In genomic region chr22:31630331-31631329, GRCh38 we compare ENCODE assay signal across 9 cellular contexts. TPM values are rescaled to one million over a fixed set of nuclear protein-coding genes. Genes with fewer than 3 reads are reported as not detected.
A peak's percentile ranks its signal among the peaks of the same experiment; 100 is the strongest.
DNase-seq lines count a peak whose midpoint lies in the region; ATAC-seq, FAIRE-seq and TF ChIP-seq lines count a peak whose summit lies in the region.
"Had no signal": no experiment of that assay in that cellular context is flagged by ENCODE, and none has a peak within 500 bp of the region (broad histone marks: within the 10 kb centered on the region; RNA-seq: fewer than 3 reads in every experiment).

No MANE protein-coding gene starts in this region.

- peak overlapping the region; percentile 63 to 97 (median 94) for H3K27ac Mint-ChIP-seq in CD8-positive, alpha-beta memory T cell
- H3K27ac Mint-ChIP-seq in activated naive CD8-positive, alpha-beta T cell = peak overlapping the region; percentile 91

- no peaks in the 10 kb centered on the region for H3K27me3 ChIP-seq in CD8-positive, alpha-beta memory T cell (ENCODE audit: insufficient read depth, low read length, poor library complexity, severe bottlenecking)
- H3K27me3 ChIP-seq in Karpas-422 (ENCODE audit: low read length) (no peaks in the 10 kb centered on the region), pancreas (no peaks in the 10 kb centered on the region), thyroid gland (no peaks in the 10 kb centered on the region)

- H3K36me3 ChIP-seq in CD8-positive, alpha-beta memory T cell (ENCODE audit: insufficient read depth, low read length) = no peaks in the 10 kb centered on the region
- H3K36me3 ChIP-seq in Karpas-422 (ENCODE audit: insufficient read depth, low read length) (no peaks in the 10 kb centered on the region), pancreas (no peaks in the 10 kb centered on the region), thyroid gland (no peaks in the 10 kb centered on the region)

- FAIRE-seq in pancreas (lab: Jason Lieb, UNC) = no peak
- FAIRE-seq: endometrium had no signal

- no peaks in the 10 kb centered on the region for H3K9me2 ChIP-seq in Karpas-422 (replicated peaks; ENCODE audit: insufficient read depth, low read length)

- peak; percentile 54 for ATAC-seq in GM21360 (IDR thresholded peaks at IDR 0.05; ENCODE audit: unreplicated experiment)
- ATAC-seq in Right ventricle myocardium inferior = peak; percentile 79
- peak; percentile 69 to 84 (median 78) for ATAC-seq in pancreas

- H3K4me3 Mint-ChIP-seq in CD8-positive, alpha-beta memory T cell = peak overlapping the region; percentile 84 to 95 (median 88)
- peak overlapping the region; percentile 89 for H3K4me3 Mint-ChIP-seq in activated naive CD8-positive, alpha-beta T cell

- peak in 1 of 2 donors; percentile 46 for TF ChIP-seq POLR2A in thyroid gland (IDR thresholded peaks at IDR 0.05)

- intact Hi-C loops in Right ventricle myocardium inferior (cut with DNase I) = no loop called here
- intact Hi-C loops in pancreas (cut with DNase I) = no loop called here
- intact Hi-C loops in thyroid gland (cut with DNase I) = loop anchor here (5.0 to 10.0 kb wide), 2 partner anchors 68 to 136 kb away; partner anchors contain the start of gene SFI1

- H3K4me3 ChIP-seq in CD8-positive, alpha-beta memory T cell (ENCODE audit: low read length) = peak overlapping the region; percentile 66
- H3K4me3 ChIP-seq in Karpas-422 (ENCODE audit: low read length) (peak overlapping the region; percentile 92), pancreas (peak overlapping the region; percentile 64 to 91 (median 78)), thyroid gland (replicated peaks in 1 of 3) (peak overlapping the region; percentile 59 to 88 (median 82))

- 2 to 4% methylated on average over 60 to 65 of the region's 65 CpGs for WGBS in pancreas, 2 donors
- WGBS in thyroid gland, 2 donors = 0 to 1% methylated on average over 11 to 42 of the region's 65 CpGs

- peak overlapping the region; percentile 84 for H3K4me2 ChIP-seq in Karpas-422 (ENCODE audit: low read depth, low read length, poor library complexity, severe bottlenecking)

- no peaks in the 10 kb centered on the region for H3K9me3 Mint-ChIP-seq in CD8-positive, alpha-beta memory T cell
- H3K9me3 Mint-ChIP-seq in activated naive CD8-positive, alpha-beta T cell (ENCODE audit: low read depth) = no peaks in the 10 kb centered on the region

- CTCF ChIA-PET in CD8-positive, alpha-beta memory T cell (lab: Charles Lee) = interaction anchor here (0.9 to 2.6 kb wide), 10 partner anchors 8 to 340 kb away, joined by 3 to 12 read pairs (median 3); partner anchors contain the start of gene SFI1

- H3K27me3 Mint-ChIP-seq in CD8-positive, alpha-beta memory T cell = no peaks in the 10 kb centered on the region
- H3K27me3 Mint-ChIP-seq in activated naive CD8-positive, alpha-beta T cell = no peaks in the 10 kb centered on the region

- peaks cover 84% of the 10 kb centered on the region for H3K79me2 ChIP-seq in Karpas-422 (ENCODE audit: low read length)

- DNase-seq in CD8-positive, alpha-beta memory T cell = peak; percentile 84 to 92 (median 89)
- peak; percentile 96 for DNase-seq in Karpas-422
- peak; percentile 52 for DNase-seq in SKM-1 (lab: John Stamatoyannopoulos, UW; ENCODE audit: unreplicated experiment)
- peak; percentile 95 for DNase-seq in Right ventricle myocardium inferior (ENCODE audit: missing footprints)
- peak; percentile 66 to 89 (median 80) for DNase-seq in pancreas
- DNase-seq in thyroid gland = peak; percentile 82 to 89

- peaks cover 39% of the 10 kb centered on the region for H3K4me1 ChIP-seq in CD8-positive, alpha-beta memory T cell (ENCODE audit: insufficient read depth, low read length)
- H3K4me1 ChIP-seq in Karpas-422 (ENCODE audit: low read length) (peaks cover 43% of the 10 kb centered on the region), pancreas (peaks cover 4 to 22% (median 17%) of the 10 kb centered on the region in 3 donors), thyroid gland (peaks cover 39 to 51% of the 10 kb centered on the region in 2 donors)

- H3K36me3 Mint-ChIP-seq in CD8-positive, alpha-beta memory T cell = peaks cover 0 to 5% (median 0%) of the 10 kb centered on the region in 3 donors
- no peaks in the 10 kb centered on the region for H3K36me3 Mint-ChIP-seq in activated naive CD8-positive, alpha-beta T cell

- POLR2A ChIA-PET in CD8-positive, alpha-beta memory T cell (lab: Charles Lee) = interaction anchor here (0.5 to 2.5 kb wide), 13 partner anchors 10 to 340 kb away, joined by 3 to 17 read pairs (median 3); partner anchors contain the start of genes DRG1, EIF4ENIF1, PATZ1 and PISD

- TF ChIP-seq CTCF in pancreas (IDR thresholded peaks at IDR 0.05) = no peak
- no peak for TF ChIP-seq CTCF in thyroid gland (IDR thresholded peaks at IDR 0.05)

- no peaks in the 10 kb centered on the region for H3K9me3 ChIP-seq in CD8-positive, alpha-beta memory T cell (ENCODE audit: low read length)
- no peaks in the 10 kb centered on the region for H3K9me3 ChIP-seq in Karpas-422 (ENCODE audit: low read length)
- H3K9me3 ChIP-seq in pancreas = no peaks in the 10 kb centered on the region
- H3K9me3 ChIP-seq in thyroid gland = no peaks in the 10 kb centered on the region

- peak overlapping the region; percentile 75 for H3K27ac ChIP-seq in CD8-positive, alpha-beta memory T cell (ENCODE audit: low read depth, low read length)
- H3K27ac ChIP-seq in Karpas-422 (ENCODE audit: low read length) = peak overlapping the region; percentile 86
- H3K27ac ChIP-seq in pancreas = peak overlapping the region; percentile 73 to 83 (median 80)
- H3K27ac ChIP-seq in thyroid gland = peak overlapping the region; percentile 59 to 93 (median 90)

- H2AFZ ChIP-seq in Karpas-422 (ENCODE audit: low read length) = no peak overlapping the region

- H4K20me1 ChIP-seq in Karpas-422 (ENCODE audit: insufficient read depth, low read depth, low read length) = peaks cover 34% of the 10 kb centered on the region

- H3K9ac ChIP-seq in Karpas-422 (ENCODE audit: low read length) = peak overlapping the region; percentile 81

- H3K4me1 Mint-ChIP-seq in CD8-positive, alpha-beta memory T cell = peaks cover 22 to 57% (median 36%) of the 10 kb centered on the region in 3 donors
- H3K4me1 Mint-ChIP-seq in activated naive CD8-positive, alpha-beta T cell (ENCODE audit: low read depth) = peaks cover 51% of the 10 kb centered on the region

RNA-seq across cellular contexts. Expression of gene PISD, which starts 31.4 kb away (rescaled TPM):
- total RNA-seq in CD8-positive, alpha-beta memory T cell = 10 to 100 TPM; 48.1 to 49.6 TPM
- 17.1 TPM for polyA plus RNA-seq in CD8-positive, alpha-beta memory T cell
- total RNA-seq in Karpas-422 (2014; rRNA removed; shearing (Covaris generic); ENCODE audit: low replicate concordance) = 31.6 and 45.8 TPM in 2 replicates
- total RNA-seq in Right ventricle myocardium inferior (18.4 TPM), pancreas (10 to 100 TPM; 11.6 to 29.3 (median 16.9) TPM), thyroid gland (10 to 100 TPM; 34.5 to 59.0 (median 42.5) TPM)
- polyA plus RNA-seq in pancreas = 10 to 100 TPM; 38.2 to 48.3 TPM

Comparison
In these comparisons a context has a peak if more than half of its experiments do, and no peak if none do; other contexts are left out.
1. Peak in every context shown above with its lines: DNase-seq, ATAC-seq, H3K4me3 ChIP-seq and H3K27ac ChIP-seq.